Comparison of ENCODE assay signal across 12 cellular contexts in the genomic region with DNA sequence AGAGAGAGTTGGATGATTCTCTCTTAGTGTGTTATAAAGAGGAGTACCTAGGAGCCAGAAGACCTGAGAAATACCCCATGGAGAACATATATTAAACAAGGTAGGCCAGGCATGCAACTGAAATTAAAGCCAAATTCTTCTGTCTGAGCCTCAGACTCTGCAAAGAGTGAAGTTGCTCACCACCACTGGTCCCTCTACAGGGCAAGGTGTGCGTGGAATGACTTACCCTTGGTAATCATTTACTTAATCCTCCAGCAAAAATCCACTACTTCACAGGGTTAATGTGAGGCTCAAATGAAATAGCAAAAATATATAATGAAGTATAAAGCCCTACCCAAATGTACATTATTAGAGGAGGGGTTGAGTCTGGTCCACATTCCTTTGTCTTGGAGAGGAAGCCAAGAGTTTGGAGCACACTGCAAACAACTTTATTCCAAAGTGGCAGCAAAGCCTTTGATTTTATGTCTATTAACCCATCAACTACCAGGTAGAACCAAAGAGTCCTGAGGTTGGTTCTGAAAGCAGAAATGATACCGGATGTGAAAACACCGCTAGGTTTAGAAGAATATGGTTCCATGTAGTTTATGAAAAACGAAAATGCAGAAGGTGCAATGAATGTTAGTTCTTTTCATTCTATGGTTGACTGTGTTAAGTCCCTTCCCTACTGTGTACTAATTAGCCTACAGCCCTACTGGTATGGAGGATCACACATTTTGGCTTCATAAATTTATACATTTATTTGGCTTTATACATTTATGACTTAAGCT.
DNase-seq lines count a peak whose midpoint lies in the region; ATAC-seq and TF ChIP-seq lines count a peak whose summit lies in the region.
"Had no signal": no experiment of that assay in that cellular context is flagged by ENCODE, and none has a peak within 500 bp of the region (broad histone marks: within the 10 kb centered on the region; RNA-seq: fewer than 3 reads in every experiment).

No MANE protein-coding gene starts in this region.

- TF ChIP-seq CTCF in GM06990 (IDR thresholded peaks at IDR 0.05; ENCODE audit: insufficient read depth, low read length, poor library complexity, severe bottlenecking) = no peak

- peaks cover 24% of the 10 kb centered on the region for H3K36me3 ChIP-seq in GM06990 (ENCODE audit: control insufficient read depth, insufficient read depth, low read length)

- H3K4me3 ChIP-seq in GM06990 (replicated peaks; ENCODE audit: low read depth, low read length) = no peak overlapping the region
- H3K4me3 ChIP-seq: hepatocyte had no signal

- no peaks in the 10 kb centered on the region for H3K27me3 ChIP-seq in GM06990 (replicated peaks; ENCODE audit: control insufficient read depth, insufficient read depth, low read length)
- H3K27me3 ChIP-seq: hepatocyte had no signal

- DNase-seq in GM06990 (ENCODE audit: extremely low read depth, insufficient read length) = peak; percentile 55
- DNase-seq in OCI-M1 (lab: John Stamatoyannopoulos, UW) = no peak
- no peak for DNase-seq in hypothalamus (lab: John Stamatoyannopoulos, UW)
- no peak for DNase-seq in KG1 (lab: John Stamatoyannopoulos, UW)
- DNase-seq: activated CD4-positive, alpha-beta T cell treated with anti-CD3 and anti-CD28 coated beads for 4 hours; effector CD4-positive, alpha-beta T cell; NCI-H187 had no signal

- peak; percentile 75 for ATAC-seq in GM19023 (IDR thresholded peaks at IDR 0.05; ENCODE audit: unreplicated experiment)
- peak; percentile 66 for ATAC-seq in HG02588 (IDR thresholded peaks at IDR 0.05; ENCODE audit: unreplicated experiment)
- ATAC-seq in HG03520 (IDR thresholded peaks at IDR 0.05; ENCODE audit: unreplicated experiment) = peak; percentile 61
- ATAC-seq in HG03039 (IDR thresholded peaks at IDR 0.05; ENCODE audit: unreplicated experiment) = no peak
